14 cellular contexts compared by ENCODE assay signal in genomic region chr17:45813051-45813731, GRCh38. TPM values are rescaled to one million over a fixed set of nuclear protein-coding genes. Genes with fewer than 3 reads are reported as not detected.
A peak's percentile ranks its signal among the peaks of the same experiment; 100 is the strongest.
DNase-seq lines count a peak whose midpoint lies in the region; ATAC-seq and TF ChIP-seq lines count a peak whose summit lies in the region.
"Had no signal": no experiment of that assay in that cellular context is flagged by ENCODE, and none has a peak within 500 bp of the region (broad histone marks: within the 10 kb centered on the region; RNA-seq: fewer than 3 reads in every experiment).

No MANE protein-coding gene starts in this region.

- DNase-seq in GM13977 (ENCODE audit: low spot score) (no peak), SK-MEL-5 (ENCODE audit: low read depth, low spot score) (peak; percentile 27), glutamatergic neuron (peak; percentile 79), posterior cingulate gyrus (peak; percentile 45 to 96 (median 72)), KG1 (lab: John Stamatoyannopoulos, UW) (no peak), kidney tubule cell (ENCODE audit: low spot score) (no peak)
- no peak for DNase-seq in natural killer cell treated with Interleukin-12 subunit alpha and Interleukin-12 subunit beta and Interleukin-15 and Interleukin-18, amount 100 ng/mL, for 72 hours (ENCODE audit: low spot score)
- DNase-seq: activated T-cell treated with anti-CD3 and anti-CD28 coated beads for 4 hours; central memory CD4-positive, alpha-beta T cell; mammary epithelial cell; NCI-H146 had no signal

- peaks cover 2% of the 10 kb centered on the region for H3K9me3 Mint-ChIP-seq in glutamatergic neuron (ENCODE audit: unreplicated experiment)
- no peaks in the 10 kb centered on the region for H3K9me3 Mint-ChIP-seq in natural killer cell treated with Interleukin-12 subunit alpha and Interleukin-12 subunit beta and Interleukin-15 and Interleukin-18, amount 100 ng/mL, for 72 hours

- intact Hi-C loops in posterior cingulate gyrus (cut with DNase I): no loop called here

- no peak overlapping the region for H3K4me3 Mint-ChIP-seq in glutamatergic neuron (ENCODE audit: unreplicated experiment)
- no peak overlapping the region for H3K4me3 Mint-ChIP-seq in natural killer cell treated with Interleukin-12 subunit alpha and Interleukin-12 subunit beta and Interleukin-15 and Interleukin-18, amount 100 ng/mL, for 72 hours

- H3K4me1 Mint-ChIP-seq in glutamatergic neuron (ENCODE audit: low read depth, unreplicated experiment): peaks cover 4% of the 10 kb centered on the region
- no peaks in the 10 kb centered on the region for H3K4me1 Mint-ChIP-seq in natural killer cell treated with Interleukin-12 subunit alpha and Interleukin-12 subunit beta and Interleukin-15 and Interleukin-18, amount 100 ng/mL, for 72 hours (ENCODE audit: low read depth in 2 of 2)

- H3K27me3 Mint-ChIP-seq in glutamatergic neuron (ENCODE audit: unreplicated experiment): peaks cover 7% of the 10 kb centered on the region
- H3K27me3 Mint-ChIP-seq in natural killer cell treated with Interleukin-12 subunit alpha and Interleukin-12 subunit beta and Interleukin-15 and Interleukin-18, amount 100 ng/mL, for 72 hours: peaks cover 9 to 13% of the 10 kb centered on the region in 2 donors

- no peak for ATAC-seq in natural killer cell treated with Interleukin-12 subunit alpha and Interleukin-12 subunit beta and Interleukin-15 and Interleukin-18, amount 100 ng/mL, for 72 hours
- ATAC-seq in HG03460 (IDR thresholded peaks at IDR 0.05; ENCODE audit: unreplicated experiment): no peak
- ATAC-seq: Panc1 had no signal

- TF ChIP-seq CTCF in GM13977 (IDR thresholded peaks at IDR 0.05; ENCODE audit: extremely low read depth, insufficient read depth, missing control alignments) (peak; percentile 11), glutamatergic neuron (IDR thresholded peaks at IDR 0.05; ENCODE audit: partially characterized antibody, unreplicated experiment) (peak; percentile 54)

- in situ Hi-C loops in GM13977 (cut with MboI; ENCODE audit: low pct_unique_long_range_greater_than_20kb, low sequenced_read_pairs, unreplicated experiment): no loop called here
- in situ Hi-C loops in SK-MEL-5 (cut with HindIII; ENCODE audit: low pct_unique_long_range_greater_than_20kb, low sequenced_read_pairs): no loop called here

- H3K36me3 Mint-ChIP-seq in glutamatergic neuron (ENCODE audit: unreplicated experiment): no peaks in the 10 kb centered on the region
- no peaks in the 10 kb centered on the region for H3K36me3 Mint-ChIP-seq in natural killer cell treated with Interleukin-12 subunit alpha and Interleukin-12 subunit beta and Interleukin-15 and Interleukin-18, amount 100 ng/mL, for 72 hours

- no peak overlapping the region for H3K27ac Mint-ChIP-seq in glutamatergic neuron (ENCODE audit: unreplicated experiment)
- H3K27ac Mint-ChIP-seq in natural killer cell treated with Interleukin-12 subunit alpha and Interleukin-12 subunit beta and Interleukin-15 and Interleukin-18, amount 100 ng/mL, for 72 hours: no peak overlapping the region

RNA-seq across cellular contexts. Expression of gene CRHR1, which starts 29.1 kb away (rescaled TPM):
- total RNA-seq in SK-MEL-5 (2014; rRNA removed; shearing (Covaris generic)): 0.27 and 0.48 TPM in 2 replicates
- 0.73 and 1.5 TPM in 2 replicates for polyA plus RNA-seq in SK-MEL-5 (2015; cell fraction: cytosol; rRNA removed)
- polyA plus RNA-seq in SK-MEL-5 (2015; cell fraction: nucleus; rRNA removed): 0.33 and 1.9 TPM in 2 replicates
- total RNA-seq in glutamatergic neuron (ENCODE audit: unreplicated experiment): 0.71 TPM
- not detected for total RNA-seq in natural killer cell treated with Interleukin-12 subunit alpha and Interleukin-12 subunit beta and Interleukin-15 and Interleukin-18, amount 100 ng/mL, for 72 hours
- total RNA-seq: mammary epithelial cell had no signal
- polyA plus RNA-seq: mammary epithelial cell had no signal

RNA-seq across cellular contexts. Expression of gene SPPL2C, which starts 31.5 kb away (rescaled TPM):
- total RNA-seq in SK-MEL-5 (2014; rRNA removed; shearing (Covaris generic)): not detected in 2 replicates
- polyA plus RNA-seq in SK-MEL-5 (2015; cell fraction: cytosol; rRNA removed): not detected in 2 replicates
- not detected in 2 replicates for polyA plus RNA-seq in SK-MEL-5 (2015; cell fraction: nucleus; rRNA removed)
- not detected for total RNA-seq in glutamatergic neuron (ENCODE audit: unreplicated experiment)
- not detected for total RNA-seq in natural killer cell treated with Interleukin-12 subunit alpha and Interleukin-12 subunit beta and Interleukin-15 and Interleukin-18, amount 100 ng/mL, for 72 hours
- total RNA-seq: mammary epithelial cell, skeletal muscle tissue had no signal
- polyA plus RNA-seq: mammary epithelial cell had no signal

Comparison
In these comparisons a context has a peak if more than half of its experiments do, and no peak if none do; other contexts are left out.
1. DNase-seq: peak in SK-MEL-5 (single experiment), glutamatergic neuron (single experiment) and posterior cingulate gyrus (10 of 10); none in GM13977 (single experiment), natural killer cell treated with Interleukin-12 subunit alpha and Interleukin-12 subunit beta and Interleukin-15 and Interleukin-18, amount 100 ng/mL, for 72 hours (single experiment), KG1 (single experiment) and kidney tubule cell (single experiment).